ENCODE assay signal across 25 cellular contexts in the genomic region with DNA sequence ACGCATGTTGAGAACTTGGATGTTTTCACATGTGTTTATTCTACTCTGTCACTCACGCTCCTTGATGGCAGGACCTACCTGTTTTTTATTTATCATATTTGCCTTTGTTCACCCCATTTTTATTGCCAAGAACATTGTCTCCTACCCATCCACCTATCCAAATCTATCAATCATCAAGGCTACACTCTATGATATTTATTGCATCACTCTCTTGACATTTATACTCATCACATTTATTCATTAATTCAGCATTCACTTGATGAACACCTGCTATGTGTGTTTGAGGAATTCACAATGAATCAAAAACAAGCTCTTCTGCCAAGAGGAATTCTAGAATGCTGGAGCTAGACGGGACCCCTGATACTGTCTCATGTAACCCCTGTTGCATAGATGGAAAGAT.
"Had no signal": no experiment of that assay in that cellular context is flagged by ENCODE, and none has a peak within 500 bp of the region (broad histone marks: within the 10 kb centered on the region; RNA-seq: fewer than 3 reads in every experiment).

No MANE protein-coding gene starts in this region.

- H3K27ac ChIP-seq: stomach, suprapubic skin, testis, thoracic aorta, thyroid gland, tibial artery, tibial nerve, transverse colon, upper lobe of left lung, upper lobe of right lung, uterus, vagina had no signal

- H3K27me3 ChIP-seq: suprapubic skin, testis, thyroid gland, tibial nerve, transverse colon, upper lobe of left lung, uterus, vagina had no signal

- H3K9me3 ChIP-seq: testis, thoracic aorta, thyroid gland had no signal

- H3K4me3 ChIP-seq: stomach, suprapubic skin, testis, thoracic aorta, thyroid gland, tibial artery, tibial nerve, transverse colon, upper lobe of left lung, upper lobe of right lung, uterus, vagina had no signal

- DNase-seq: stimulated activated CD4-positive, alpha-beta T cell treated with anti-CD3 and anti-CD28 coated beads, Interleukin-4, amount 100 ng/mL, for 1 hour; stimulated activated CD4-positive, alpha-beta T cell treated with anti-CD3 and anti-CD28 coated beads, Interleukin-4, amount 100 ng/mL, for 24 hours; stimulated activated CD4-positive, alpha-beta T cell treated with anti-CD3 and anti-CD28 coated beads, Interleukin-4, amount 100 ng/mL, for 4 hours; stimulated activated CD8-positive, alpha-beta memory T cell treated with anti-CD3 and anti-CD28 coated beads, Interleukin-4, amount 100 ng/mL, for 48 hours; stimulated activated naive B cell treated with anti-CD40 and anti-IgM and Interleukin-4, amounts not matched to agents 10 μg/mL and 1 μg/mL and 100 μg/mL, for 72 hours; stimulated activated naive CD4-positive, alpha-beta T cell; stimulated activated naive CD4-positive, alpha-beta T cell treated with Interleukin-2 at 50 U/mL for 16 hours; stimulated activated naive CD8-positive, alpha-beta T cell treated with anti-CD3 and anti-CD28 coated beads, Interleukin-15, amount 100 ng/mL, for 72 hours; stimulated activated naive CD8-positive, alpha-beta T cell treated with anti-CD3 and anti-CD28 coated beads, Interleukin-15, Interleukin-2, amounts not matched to agents 100 U/mL and 50 U/mL, for 24 hours; stomach; substantia nigra; testis; thyroid gland; tibial artery; transverse colon; trophoblast cell; upper lobe of left lung; upper lobe of right lung; uterus had no signal

- H3K4me1 ChIP-seq: stomach, suprapubic skin, testis, thyroid gland, tibial artery, tibial nerve, transverse colon, upper lobe of left lung, upper lobe of right lung, uterus had no signal

- ATAC-seq: stimulated activated effector memory CD8-positive, alpha-beta T cell treated with anti-CD3 and anti-CD28 coated beads, Interleukin-12 subunit alpha, Interleukin-12 subunit beta, amount 100 ng/mL, for 72 hours; stimulated activated memory B cell treated with anti-CD40 and anti-IgM and Interleukin-4, amounts not matched to agents 10 μg/mL and 1 μg/mL and 100 μg/mL, for 72 hours; stimulated activated naive B cell treated with anti-CD40 and anti-IgM and Interleukin-4, amounts not matched to agents 10 μg/mL and 1 μg/mL and 100 μg/mL, for 72 hours; stimulated activated naive CD8-positive, alpha-beta T cell treated with anti-CD3 and anti-CD28 coated beads, Interleukin-15, amount 100 ng/mL, for 72 hours; stimulated activated naive CD8-positive, alpha-beta T cell treated with anti-CD3 and anti-CD28 coated beads, Interleukin-15, Interleukin-2, amounts not matched to agents 100 U/mL and 50 U/mL, for 24 hours; upper lobe of right lung had no signal

- H3K36me3 ChIP-seq: stomach, suprapubic skin, thoracic aorta, thyroid gland, tibial artery, tibial nerve, transverse colon, upper lobe of left lung, upper lobe of right lung, uterus, vagina had no signal
